Comparison of ENCODE assay signal across 19 cellular contexts in genomic region chr10:60257767-60258428, GRCh38.
A peak's percentile ranks its signal among the peaks of the same experiment; 100 is the strongest.
DNase-seq lines count a peak whose midpoint lies in the region; ATAC-seq, FAIRE-seq and TF ChIP-seq lines count a peak whose summit lies in the region.
"Had no signal": no experiment of that assay in that cellular context is flagged by ENCODE, and none has a peak within 500 bp of the region (broad histone marks: within the 10 kb centered on the region; RNA-seq: fewer than 3 reads in every experiment).

No MANE protein-coding gene starts in this region.

- no peaks in the 10 kb centered on the region for H3K9me3 ChIP-seq in kidney (ENCODE audit: control insufficient read depth in 1 of 2, low read length in 2 of 2)
- no peaks in the 10 kb centered on the region for H3K9me3 ChIP-seq in neuron (ENCODE audit: low read length)
- H3K9me3 ChIP-seq: SJSA1, thoracic aorta had no signal

- no peak for TF ChIP-seq CTCF in kidney (IDR thresholded peaks at IDR 0.05; ENCODE audit: borderline replicate concordance, extremely low read depth, insufficient read depth)

- intact Hi-C loops in kidney (cut with DNase I) (no loop called here), sciatic nerve (cut with DNase I) (no loop called here)

- H3K9ac ChIP-seq in kidney (ENCODE audit: low read length in 2 of 2) = no peak overlapping the region

- H3K27me3 ChIP-seq in neuron (ENCODE audit: insufficient read depth, low read length) = no peaks in the 10 kb centered on the region
- H3K27me3 ChIP-seq: SJSA1 had no signal

- FAIRE-seq in kidney (lab: Jason Lieb, UNC) = peak; percentile 78

- no peak overlapping the region for H2AFZ ChIP-seq in neuron (ENCODE audit: low read depth, low read length)

- H3K27ac ChIP-seq in kidney (ENCODE audit: low read depth in 2 of 2, low read length in 2 of 2) = no peak overlapping the region
- H3K27ac ChIP-seq: SJSA1, thoracic aorta, WERI-Rb-1 had no signal

- H3K4me3 ChIP-seq in kidney (ENCODE audit: low read length in 2 of 2) (no peak overlapping the region), neuron (ENCODE audit: low read length) (peak overlapping the region; percentile 9)
- H3K4me3 ChIP-seq: SJSA1, thoracic aorta had no signal

- in situ Hi-C loops in G401 (cut with HindIII; ENCODE audit: low sequenced_read_pairs) = no loop called here

- ATAC-seq in HG03342 (IDR thresholded peaks at IDR 0.05; ENCODE audit: unreplicated experiment) (no peak), sciatic nerve (no peak)
- ATAC-seq: natural killer cell, PC-3 had no signal

- DNase-seq in G401 (ENCODE audit: low spot score) (peak; percentile 58), NCI-H69 (lab: John Stamatoyannopoulos, UW) (peak; percentile 52), kidney (no peak), DMS 273 treated with DMSO at 0.1 percent for 48 hours (lab: John Stamatoyannopoulos, UW) (no peak), anterior cingulate cortex (lab: John Stamatoyannopoulos, UW) (no peak), sciatic nerve (ENCODE audit: low spot score) (no peak)
- DNase-seq: activated CD4-positive, alpha-beta memory T cell treated with anti-CD3 and anti-CD28 coated beads for 36 hours; activated naive CD4-positive, alpha-beta T cell; aorta; mammary epithelial cell; natural killer cell; NCI-H82; PC-3; stimulated activated CD4-positive, alpha-beta T cell treated with anti-CD3 and anti-CD28 coated beads, Interleukin-12 subunit alpha, Interleukin-12 subunit beta, amount 100 ng/mL, for 4 hours; WERI-Rb-1 had no signal

- peaks cover 4 to 6% of the 10 kb centered on the region in 2 donors for H3K36me3 ChIP-seq in kidney (ENCODE audit: control insufficient read depth in 1 of 2, insufficient read depth in 2 of 2, low read length in 2 of 2)
- H3K36me3 ChIP-seq in neuron (ENCODE audit: insufficient read depth, low read length) = no peaks in the 10 kb centered on the region
- H3K36me3 ChIP-seq: SJSA1, thoracic aorta, WERI-Rb-1 had no signal

- H3K4me1 ChIP-seq in kidney (ENCODE audit: control insufficient read depth in 1 of 2, insufficient read depth in 1 of 2, low read depth in 1 of 2, low read length in 2 of 2) (no peaks in the 10 kb centered on the region), neuron (ENCODE audit: insufficient read depth, low read length) (peaks cover 44% of the 10 kb centered on the region)
- H3K4me1 ChIP-seq: SJSA1 had no signal

Comparison
In these comparisons a context has a peak if more than half of its experiments do, and no peak if none do; other contexts are left out.
1. DNase-seq: peak in G401 (single experiment) and NCI-H69 (single experiment); none in kidney (single experiment), DMS 273 treated with DMSO at 0.1 percent for 48 hours (single experiment), anterior cingulate cortex (0 of 58) and sciatic nerve (single experiment).